ENCODE assay signal across 17 cellular contexts in the genomic region with DNA sequence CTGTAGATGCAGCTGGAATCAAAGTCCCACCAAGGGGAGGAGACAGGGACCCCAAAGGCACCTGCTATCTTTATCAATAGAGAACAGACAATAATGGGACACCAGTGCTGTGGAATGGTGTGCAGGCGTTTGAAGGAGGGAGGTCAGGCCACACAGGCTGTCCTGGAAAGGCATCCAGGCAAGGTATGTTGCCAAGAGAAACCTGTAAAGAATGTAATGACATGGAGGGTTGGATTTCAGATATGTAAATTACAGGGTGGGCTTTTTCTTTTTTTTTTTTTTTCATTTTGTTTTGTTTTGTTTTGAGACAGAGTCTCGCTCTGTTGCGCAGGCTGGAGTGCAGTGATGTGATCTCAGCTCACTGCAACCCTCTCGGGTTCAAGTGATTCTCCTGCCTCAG. TPM values are rescaled to one million over a fixed set of nuclear protein-coding genes. Genes with fewer than 3 reads are reported as not detected.
DNase-seq lines count a peak whose midpoint lies in the region; ATAC-seq and TF ChIP-seq lines count a peak whose summit lies in the region.
"Had no signal": no experiment of that assay in that cellular context is flagged by ENCODE, and none has a peak within 500 bp of the region (broad histone marks: within the 10 kb centered on the region; RNA-seq: fewer than 3 reads in every experiment).

No MANE protein-coding gene starts in this region.

- intact Hi-C loops in left ventricle myocardium superior (cut with micrococcal nuclease) = no loop called here
- intact Hi-C loops in cardiac septum (cut with DNase I) = no loop called here
- intact Hi-C loops in activated CD4-positive, alpha-beta memory T cell treated with anti-CD3 and anti-CD28 coated beads for 36 hours (cut with micrococcal nuclease) = no loop called here

- no peak overlapping the region for H3K9ac ChIP-seq in Loucy (ENCODE audit: low read depth, low read length, poor library complexity, severe bottlenecking)
- H3K9ac ChIP-seq in neural progenitor cell = no peak overlapping the region

- no peaks in the 10 kb centered on the region for H3K36me3 Mint-ChIP-seq in neural progenitor cell
- H3K36me3 Mint-ChIP-seq in activated CD4-positive, alpha-beta memory T cell treated with anti-CD3 and anti-CD28 coated beads for 36 hours = peaks cover 2% of the 10 kb centered on the region
- H3K36me3 Mint-ChIP-seq in T-helper 17 cell (ENCODE audit: low read depth) = peaks cover 2% of the 10 kb centered on the region
- H3K36me3 Mint-ChIP-seq: IgD-negative memory B cell had no signal

- POLR2A ChIA-PET in activated CD4-positive, alpha-beta memory T cell treated with anti-CD3 and anti-CD28 coated beads for 36 hours (lab: Charles Lee) = no interaction called here

- peak overlapping the region; percentile 42 for H2AFZ ChIP-seq in Loucy (ENCODE audit: low read length)
- H2AFZ ChIP-seq in neural progenitor cell (replicated peaks) = peak overlapping the region; percentile 64

- peaks cover 13% of the 10 kb centered on the region for H3K9me3 Mint-ChIP-seq in neural progenitor cell
- peaks cover 13% of the 10 kb centered on the region for H3K9me3 Mint-ChIP-seq in activated CD4-positive, alpha-beta memory T cell treated with anti-CD3 and anti-CD28 coated beads for 36 hours

- TF ChIP-seq CTCF in Loucy (conservative IDR thresholded peaks at IDR 0.05; ENCODE audit: low read length) (no peak), neural progenitor cell (IDR thresholded peaks at IDR 0.05) (no peak)

- H3K27me3 Mint-ChIP-seq in neural progenitor cell (ENCODE audit: insufficient read depth, low read depth) = peaks cover 10% of the 10 kb centered on the region
- peaks cover 4% of the 10 kb centered on the region for H3K27me3 Mint-ChIP-seq in activated CD4-positive, alpha-beta memory T cell treated with anti-CD3 and anti-CD28 coated beads for 36 hours
- H3K27me3 Mint-ChIP-seq in T-helper 17 cell = peaks cover 6% of the 10 kb centered on the region
- H3K27me3 Mint-ChIP-seq: CD4-positive, alpha-beta T cell had no signal

- H3K9me3 ChIP-seq in Loucy (ENCODE audit: insufficient read depth, low read depth, low read length) (peaks cover 13% of the 10 kb centered on the region), neural progenitor cell (ENCODE audit: low read depth) (no peaks in the 10 kb centered on the region), T-helper 17 cell (ENCODE audit: control insufficient read depth, low read length, poor library complexity, severe bottlenecking) (no peaks in the 10 kb centered on the region)
- H3K9me3 ChIP-seq: HAP-1 had no signal

- CTCF ChIA-PET in activated CD4-positive, alpha-beta memory T cell treated with anti-CD3 and anti-CD28 coated beads for 36 hours (lab: Charles Lee) = interaction anchor here (1.0 to 2.4 kb wide), 2 partner anchors 9 to 23 kb away, joined by 7 to 8 read pairs; a partner anchor contains a TSS

- H3K27ac ChIP-seq in neural progenitor cell = no peak overlapping the region

- ATAC-seq in left ventricle myocardium superior (no peak), T-helper 17 cell (no peak)

- H4K20me1 ChIP-seq in Loucy (ENCODE audit: insufficient read depth, low read length, poor library complexity, severe bottlenecking) (no peaks in the 10 kb centered on the region), neural progenitor cell (ENCODE audit: low read depth) (no peaks in the 10 kb centered on the region)

- H3K4me3 ChIP-seq in Loucy (ENCODE audit: low read length, poor library complexity, severe bottlenecking) (no peak overlapping the region), neural progenitor cell (no peak overlapping the region)
- H3K4me3 ChIP-seq: HAP-1 had no signal

- H3K4me2 ChIP-seq in Loucy (ENCODE audit: low read depth, low read length, poor library complexity, severe bottlenecking) (peak overlapping the region; percentile 1), neural progenitor cell (no peak overlapping the region)

- peak; percentile 14 for DNase-seq in left ventricle myocardium superior
- no peak for DNase-seq in cardiac septum (ENCODE audit: low spot score)
- no peak for DNase-seq in neural progenitor cell (ENCODE audit: low spot score)
- DNase-seq in activated CD4-positive, alpha-beta memory T cell treated with anti-CD3 and anti-CD28 coated beads for 36 hours = no peak
- DNase-seq in T-helper 17 cell = no peak
- no peak for DNase-seq in NCI-H82 (lab: John Stamatoyannopoulos, UW)
- DNase-seq: 8988T; AML-193; C1 segment of cervical spinal cord; CD4-positive, alpha-beta T cell; DMS79; EL had no signal

- peak overlapping the region; percentile 95 for H3K27ac Mint-ChIP-seq in neural progenitor cell
- H3K27ac Mint-ChIP-seq in activated CD4-positive, alpha-beta memory T cell treated with anti-CD3 and anti-CD28 coated beads for 36 hours = no peak overlapping the region
- H3K27ac Mint-ChIP-seq in T-helper 17 cell = no peak overlapping the region
- H3K27ac Mint-ChIP-seq: CD4-positive, alpha-beta T cell; IgD-negative memory B cell had no signal

- H3F3A ChIP-seq in Loucy (ENCODE audit: low read depth) (peaks cover under 1% of the 10 kb centered on the region; the same call in 1 of the 2 replicates), neural progenitor cell (ENCODE audit: low read depth) (no peaks in the 10 kb centered on the region)

- H3K4me3 Mint-ChIP-seq in neural progenitor cell = peak overlapping the region; percentile 16
- no peak overlapping the region for H3K4me3 Mint-ChIP-seq in activated CD4-positive, alpha-beta memory T cell treated with anti-CD3 and anti-CD28 coated beads for 36 hours
- H3K4me3 Mint-ChIP-seq in T-helper 17 cell = no peak overlapping the region
- H3K4me3 Mint-ChIP-seq: CD4-positive, alpha-beta T cell; IgD-negative memory B cell had no signal

- H3K27me3 ChIP-seq in Loucy (ENCODE audit: insufficient read depth, low read length, poor library complexity, severe bottlenecking) (no peaks in the 10 kb centered on the region), neural progenitor cell (no peaks in the 10 kb centered on the region)

- H3K36me3 ChIP-seq in Loucy (ENCODE audit: insufficient read depth, low read length) (no peaks in the 10 kb centered on the region), neural progenitor cell (no peaks in the 10 kb centered on the region)
- H3K36me3 ChIP-seq: HAP-1 had no signal

- H3K4me1 ChIP-seq in Loucy (ENCODE audit: insufficient read depth, low read length, poor library complexity, severe bottlenecking) = peaks cover 28% of the 10 kb centered on the region
- H3K4me1 ChIP-seq in neural progenitor cell = no peaks in the 10 kb centered on the region

- peaks cover 9% of the 10 kb centered on the region for H3K4me1 Mint-ChIP-seq in neural progenitor cell
- H3K4me1 Mint-ChIP-seq in activated CD4-positive, alpha-beta memory T cell treated with anti-CD3 and anti-CD28 coated beads for 36 hours (ENCODE audit: low read depth) = peaks cover under 1% of the 10 kb centered on the region
- peaks cover 6% of the 10 kb centered on the region for H3K4me1 Mint-ChIP-seq in T-helper 17 cell

- H3K9me2 ChIP-seq in Loucy (replicated peaks; ENCODE audit: low read depth, low read length) = no peaks in the 10 kb centered on the region

- no peaks in the 10 kb centered on the region for H3K79me2 ChIP-seq in Loucy (ENCODE audit: insufficient read depth, low read length)
- no peaks in the 10 kb centered on the region for H3K79me2 ChIP-seq in neural progenitor cell (ENCODE audit: low read depth)

RNA-seq across cellular contexts. Expression of a gene that starts 9.8 kb away (rescaled TPM):
- total RNA-seq in left ventricle myocardium superior = not detected
- total RNA-seq in cardiac septum = 0.22 TPM
- total RNA-seq in neural progenitor cell (ENCODE audit: low replicate concordance) = 0.52 and 0.56 TPM in 2 replicates
- under 1 TPM in 1 of 2 experiments, not detected in 1; 0.07 TPM for total RNA-seq in activated CD4-positive, alpha-beta memory T cell treated with anti-CD3 and anti-CD28 coated beads for 36 hours
- under 1 TPM; 0.35 to 0.55 TPM for total RNA-seq in T-helper 17 cell
- total RNA-seq: HT1080 had no signal

RNA-seq across cellular contexts. Expression of a gene that starts 52.6 kb away (rescaled TPM):
- not detected for total RNA-seq in left ventricle myocardium superior
- not detected for total RNA-seq in cardiac septum
- total RNA-seq in neural progenitor cell (ENCODE audit: low replicate concordance) = not detected in 2 replicates
- not detected for total RNA-seq in activated CD4-positive, alpha-beta memory T cell treated with anti-CD3 and anti-CD28 coated beads for 36 hours
- not detected for total RNA-seq in T-helper 17 cell
- total RNA-seq: CD4-positive, alpha-beta T cell; H1; HT1080 had no signal
